Comparison of ENCODE assay signal across 13 cellular contexts in genomic region chr10:75508239-75508813, GRCh38.
DNase-seq lines count a peak whose midpoint lies in the region; FAIRE-seq and TF ChIP-seq lines count a peak whose summit lies in the region.
"Had no signal": no experiment of that assay in that cellular context is flagged by ENCODE, and none has a peak within 500 bp of the region (broad histone marks: within the 10 kb centered on the region; RNA-seq: fewer than 3 reads in every experiment).

No MANE protein-coding gene starts in this region.

- peak overlapping the region; percentile 31 for H3K4me2 ChIP-seq in PC-9
- H3K4me2 ChIP-seq in Karpas-422 (ENCODE audit: low read depth, low read length, poor library complexity, severe bottlenecking), result no peak overlapping the region

- H3K9me2 ChIP-seq in PC-9 (ENCODE audit: insufficient read depth), result no peaks in the 10 kb centered on the region
- H3K9me2 ChIP-seq in Karpas-422 (replicated peaks; ENCODE audit: insufficient read depth, low read length), result no peaks in the 10 kb centered on the region

- peaks cover 7 to 11% of the 10 kb centered on the region in 2 donors for H3K27me3 Mint-ChIP-seq in CD4-positive, alpha-beta memory T cell

- H2AFZ ChIP-seq in PC-9 (no peak overlapping the region), Karpas-422 (ENCODE audit: low read length) (no peak overlapping the region)
- H2AFZ ChIP-seq: parathyroid adenoma had no signal

- intact Hi-C loops in PC-9 (cut with micrococcal nuclease; ENCODE audit: unreplicated experiment) (no loop called here), colonic mucosa (cut with DNase I) (no loop called here)
- intact Hi-C loops in CD4-positive, alpha-beta memory T cell (cut with micrococcal nuclease), result no loop called here

- DNase-seq in HCEC 1CT, result peak; percentile 65
- peak in 1 of 2 experiments; percentile 86 for DNase-seq in PC-9
- peak; percentile 100 for DNase-seq in fibroblast of the aortic adventitia (ENCODE audit: low read depth)
- DNase-seq in small intestine, result peak; percentile 42
- DNase-seq in stimulated activated naive CD4-positive, alpha-beta T cell (lab: John Stamatoyannopoulos, UW), result no peak
- DNase-seq in CD4-positive, alpha-beta memory T cell, result no peak
- DNase-seq in colonic mucosa, result no peak
- DNase-seq in Karpas-422, result no peak
- DNase-seq: activated T-cell treated with anti-CD3 and anti-CD28 coated beads, Interleukin-2, amount 50 U/mL, for 1 hour; cortex of kidney; NCI-H526 treated with DMSO at 0.1 percent for 48 hours had no signal

- CTCF ChIA-PET in PC-9 (lab: Charles Lee), result no interaction called here
- CTCF ChIA-PET in CD4-positive, alpha-beta memory T cell (lab: Charles Lee; ENCODE audit: partially characterized antibody), result no interaction called here

- H3K36me3 Mint-ChIP-seq in CD4-positive, alpha-beta memory T cell, result no peaks in the 10 kb centered on the region

- H4K20me1 ChIP-seq in PC-9 (ENCODE audit: insufficient read depth), result no peaks in the 10 kb centered on the region
- no peaks in the 10 kb centered on the region for H4K20me1 ChIP-seq in Karpas-422 (ENCODE audit: insufficient read depth, low read depth, low read length)

- H3K27ac ChIP-seq in PC-9 (peak overlapping the region; percentile 23; the same call in 1 of the 2 replicates), small intestine (ENCODE audit: low read depth in 1 of 2, low read length in 1 of 2) (no peak overlapping the region), colonic mucosa (no peak overlapping the region), Karpas-422 (ENCODE audit: low read length) (no peak overlapping the region)
- no peak overlapping the region for H3K27ac ChIP-seq in CD4-positive, alpha-beta memory T cell (ENCODE audit: low read depth, low read length)
- H3K27ac ChIP-seq: parathyroid adenoma had no signal

- H3K9me3 ChIP-seq in PC-9 (ENCODE audit: insufficient read depth, low read depth) (no peaks in the 10 kb centered on the region; the same call in 1 of the 2 replicates), small intestine (ENCODE audit: control insufficient read depth, low read depth) (no peaks in the 10 kb centered on the region), colonic mucosa (no peaks in the 10 kb centered on the region), Karpas-422 (ENCODE audit: low read length) (no peaks in the 10 kb centered on the region)
- H3K9me3 ChIP-seq in CD4-positive, alpha-beta memory T cell (ENCODE audit: control insufficient read depth in 1 of 2, low read length in 2 of 2), result no peaks in the 10 kb centered on the region

- no peak overlapping the region for H3K9ac ChIP-seq in colonic mucosa (ENCODE audit: low read depth in 2 of 2, low read length in 2 of 2)
- no peak overlapping the region for H3K9ac ChIP-seq in Karpas-422 (ENCODE audit: low read length)
- H3K9ac ChIP-seq: parathyroid adenoma had no signal

- H3K4me1 ChIP-seq in PC-9 (replicated peaks; ENCODE audit: insufficient read depth) (peaks cover 32% of the 10 kb centered on the region), small intestine (ENCODE audit: control insufficient read depth in 2 of 2, insufficient read depth in 1 of 2, low read depth in 1 of 2, low read length in 1 of 2) (peaks cover 0 to 4% of the 10 kb centered on the region in 2 donors), colonic mucosa (no peaks in the 10 kb centered on the region), Karpas-422 (ENCODE audit: low read length) (no peaks in the 10 kb centered on the region)
- H3K4me1 ChIP-seq in CD4-positive, alpha-beta memory T cell (ENCODE audit: insufficient read depth, low read length), result no peaks in the 10 kb centered on the region
- H3K4me1 ChIP-seq: parathyroid adenoma had no signal

- H3K27me3 ChIP-seq in PC-9 (ENCODE audit: insufficient read depth, low read depth), result no peaks in the 10 kb centered on the region
- no peaks in the 10 kb centered on the region for H3K27me3 ChIP-seq in small intestine (ENCODE audit: control insufficient read depth in 2 of 2, insufficient read depth in 2 of 2, low read length in 2 of 2)
- no peaks in the 10 kb centered on the region for H3K27me3 ChIP-seq in CD4-positive, alpha-beta memory T cell (ENCODE audit: insufficient read depth, low read length)
- no peaks in the 10 kb centered on the region for H3K27me3 ChIP-seq in colonic mucosa
- no peaks in the 10 kb centered on the region for H3K27me3 ChIP-seq in Karpas-422 (ENCODE audit: low read length)

- no peak overlapping the region for H3K4me3 Mint-ChIP-seq in CD4-positive, alpha-beta memory T cell

- H3K4me3 ChIP-seq in PC-9 (no peak overlapping the region), fibroblast of the aortic adventitia (ENCODE audit: low read depth, low read length) (no peak overlapping the region), small intestine (ENCODE audit: low read depth in 1 of 2, low read length in 2 of 2) (no peak overlapping the region), colonic mucosa (no peak overlapping the region), Karpas-422 (ENCODE audit: low read length) (no peak overlapping the region)
- no peak overlapping the region for H3K4me3 ChIP-seq in CD4-positive, alpha-beta memory T cell (ENCODE audit: low read length in 2 of 2)

- H3K9me3 Mint-ChIP-seq in CD4-positive, alpha-beta memory T cell, result peaks cover 0 to 4% (median 0%) of the 10 kb centered on the region in 8 donors
- H3K9me3 Mint-ChIP-seq: T-helper 2 cell treated with Interferon-gamma antibody and Interleukin-4, amounts not matched to agents 5 μg/mL and 100 μg/mL, for 36 hours had no signal

- H3K79me2 ChIP-seq in PC-9 (ENCODE audit: low read depth) (no peaks in the 10 kb centered on the region), Karpas-422 (ENCODE audit: low read length) (no peaks in the 10 kb centered on the region)
- H3K79me2 ChIP-seq: parathyroid adenoma had no signal

- FAIRE-seq in small intestine (lab: Jason Lieb, UNC), result no peak

- H3K36me3 ChIP-seq in PC-9 (ENCODE audit: low read depth), result no peaks in the 10 kb centered on the region
- no peaks in the 10 kb centered on the region for H3K36me3 ChIP-seq in small intestine (ENCODE audit: control insufficient read depth in 2 of 2, insufficient read depth in 2 of 2, low read length in 2 of 2)
- no peaks in the 10 kb centered on the region for H3K36me3 ChIP-seq in CD4-positive, alpha-beta memory T cell (ENCODE audit: insufficient read depth, low read length)
- H3K36me3 ChIP-seq in colonic mucosa, result no peaks in the 10 kb centered on the region
- H3K36me3 ChIP-seq in Karpas-422 (ENCODE audit: insufficient read depth, low read length), result no peaks in the 10 kb centered on the region

- WGBS in small intestine, 3 donors, result 18 to 26% (median 19%) methylated on average over 2 of the region's 2 CpGs

- H3K27ac Mint-ChIP-seq in CD4-positive, alpha-beta memory T cell, result no peak overlapping the region
- H3K27ac Mint-ChIP-seq: T-helper 2 cell treated with Interferon-gamma antibody and Interleukin-4, amounts not matched to agents 5 μg/mL and 100 μg/mL, for 36 hours had no signal

- BruUV-seq in PC-9 (replicated peaks; lab: Mats Ljungman, UMichigan), result no TSS peak

- TF ChIP-seq CTCF in PC-9 (conservative IDR thresholded peaks at IDR 0.05) (no peak), fibroblast of the aortic adventitia (IDR thresholded peaks at IDR 0.05; ENCODE audit: insufficient read depth, low read length) (no peak), colonic mucosa (IDR thresholded peaks at IDR 0.05) (no peak)

- H3K4me1 Mint-ChIP-seq in CD4-positive, alpha-beta memory T cell, result peaks cover 0 to 4% (median 2%) of the 10 kb centered on the region in 4 donors

- H3F3A ChIP-seq in PC-9 (ENCODE audit: insufficient read depth, low read depth), result peaks cover 15% of the 10 kb centered on the region; the same call in 1 of the 2 replicates

- POLR2A ChIA-PET in PC-9 (lab: Charles Lee; ENCODE audit: unreplicated experiment), result no interaction called here
- POLR2A ChIA-PET in CD4-positive, alpha-beta memory T cell (lab: Charles Lee; ENCODE audit: partially characterized antibody), result no interaction called here

Comparison
In these comparisons a context has a peak if more than half of its experiments do, and no peak if none do; other contexts are left out.
1. DNase-seq: peak in HCEC 1CT (single experiment), fibroblast of the aortic adventitia (single experiment) and small intestine (single experiment); none in stimulated activated naive CD4-positive, alpha-beta T cell (0 of 6), CD4-positive, alpha-beta memory T cell (0 of 5), colonic mucosa (single experiment) and Karpas-422 (single experiment).